Comparison of ENCODE assay signal across 7 cellular contexts in the genomic region with DNA sequence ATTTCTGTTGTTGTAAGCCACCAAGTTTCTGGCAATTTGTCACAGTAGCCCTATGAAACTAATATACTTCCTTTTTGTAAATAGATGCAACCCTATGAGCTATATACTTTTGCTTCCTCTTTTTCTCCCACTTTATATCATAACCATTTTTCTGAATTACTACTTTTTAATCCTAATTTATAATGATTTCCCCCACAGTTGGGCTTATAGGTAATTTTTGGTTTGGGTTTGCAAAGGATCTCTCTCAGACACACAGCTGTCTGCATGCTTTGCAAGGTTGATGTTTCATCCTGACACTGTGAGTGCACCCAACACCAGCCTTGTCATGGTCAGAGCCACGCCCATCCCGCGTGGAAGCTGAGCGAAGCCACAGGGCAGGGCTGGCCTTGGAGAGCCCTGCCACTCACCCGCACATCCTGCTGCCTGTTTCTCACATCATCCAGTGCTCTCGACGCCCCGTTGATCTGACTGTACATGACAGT.
DNase-seq lines count a peak whose midpoint lies in the region; ATAC-seq and TF ChIP-seq lines count a peak whose summit lies in the region.

No MANE protein-coding gene starts in this region.

- no peak for TF ChIP-seq POLR2A in NB4 (IDR thresholded peaks at IDR 0.05; ENCODE audit: extremely low read depth, insufficient read length)

- peak overlapping the region; percentile 70 for H3K27ac Mint-ChIP-seq in central memory CD8-positive, alpha-beta T cell (ENCODE audit: low read depth)

- no peak overlapping the region for H3K4me3 Mint-ChIP-seq in central memory CD8-positive, alpha-beta T cell

- ATAC-seq in GM18870 (IDR thresholded peaks at IDR 0.05; ENCODE audit: unreplicated experiment), result peak; percentile 84
- ATAC-seq in HG02642 (IDR thresholded peaks at IDR 0.05; ENCODE audit: poor library complexity, unreplicated experiment), result peak; percentile 81
- peak; percentile 88 for ATAC-seq in central memory CD8-positive, alpha-beta T cell (replicated peaks; ENCODE audit: extremely low read depth, poor library complexity, severe bottlenecking)
- ATAC-seq in stimulated activated naive CD8-positive, alpha-beta T cell treated with anti-CD3 and anti-CD28 coated beads, Interleukin-15, Interleukin-2, amounts not matched to agents 100 U/mL and 50 U/mL, for 24 hours, result peak; percentile 55

- peaks cover 60% of the 10 kb centered on the region for H3K4me1 Mint-ChIP-seq in central memory CD8-positive, alpha-beta T cell

- no peak for TF ChIP-seq CTCF in NB4 (IDR thresholded peaks at IDR 0.05; ENCODE audit: low read depth, low read length)

- peaks cover 42% of the 10 kb centered on the region for H3K36me3 Mint-ChIP-seq in central memory CD8-positive, alpha-beta T cell (ENCODE audit: insufficient read depth)

- no peaks in the 10 kb centered on the region for H3K27me3 Mint-ChIP-seq in central memory CD8-positive, alpha-beta T cell

- no peak overlapping the region for H3K4me3 ChIP-seq in NB4 (ENCODE audit: low read depth, low read length)

- peak; percentile 81 for DNase-seq in NB4 (ENCODE audit: low read depth)
- DNase-seq in central memory CD8-positive, alpha-beta T cell (ENCODE audit: low spot score in 2 of 2), result peak in 1 of 2 donors; percentile 21
- DNase-seq in stimulated activated naive CD8-positive, alpha-beta T cell treated with anti-CD3 and anti-CD28 coated beads, Interleukin-15, Interleukin-2, amounts not matched to agents 100 U/mL and 50 U/mL, for 24 hours, result peak; percentile 34
- no peak for DNase-seq in LoVo (ENCODE audit: low spot score)
- no peak for DNase-seq in activated CD8-positive, alpha-beta memory T cell treated with anti-CD3 and anti-CD28 coated beads, Interleukin-2, amount 50 U/mL, for 48 hours

- H3K9me3 Mint-ChIP-seq in central memory CD8-positive, alpha-beta T cell, result no peaks in the 10 kb centered on the region

Comparison
In these comparisons a context has a peak if more than half of its experiments do, and no peak if none do; other contexts are left out.
1. DNase-seq: peak in NB4 (single experiment) and stimulated activated naive CD8-positive, alpha-beta T cell treated with anti-CD3 and anti-CD28 coated beads, Interleukin-15, Interleukin-2, amounts not matched to agents 100 U/mL and 50 U/mL, for 24 hours (single experiment); none in LoVo (single experiment) and activated CD8-positive, alpha-beta memory T cell treated with anti-CD3 and anti-CD28 coated beads, Interleukin-2, amount 50 U/mL, for 48 hours (single experiment).
2. Peak in every context shown above with its lines, with median percentiles within 50 percentile points of each other: ATAC-seq.